Comparison of ENCODE assay signal across 8 cellular contexts in genomic region chr4:129264008-129264657, GRCh38.
A peak's percentile ranks its signal among the peaks of the same experiment; 100 is the strongest.
DNase-seq lines count a peak whose midpoint lies in the region; ATAC-seq and TF ChIP-seq lines count a peak whose summit lies in the region.
"Had no signal": no experiment of that assay in that cellular context is flagged by ENCODE, and none has a peak within 500 bp of the region (broad histone marks: within the 10 kb centered on the region; RNA-seq: fewer than 3 reads in every experiment).

No MANE protein-coding gene starts in this region.

- H3K27ac ChIP-seq in foreskin keratinocyte: no peak overlapping the region
- H3K27ac ChIP-seq: psoas muscle had no signal

- H3K27me3 ChIP-seq in foreskin keratinocyte: peaks cover 6% of the 10 kb centered on the region

- no peaks in the 10 kb centered on the region for H3K4me1 ChIP-seq in foreskin keratinocyte
- H3K4me1 ChIP-seq: psoas muscle had no signal

- ATAC-seq in GM19035 (IDR thresholded peaks at IDR 0.05; ENCODE audit: unreplicated experiment) (peak; percentile 98), HG02642 (IDR thresholded peaks at IDR 0.05; ENCODE audit: poor library complexity, unreplicated experiment) (peak; percentile 96), HG03565 (IDR thresholded peaks at IDR 0.05; ENCODE audit: unreplicated experiment) (peak; percentile 98), sciatic nerve (peak; percentile 44), foreskin keratinocyte (no peak)
- ATAC-seq: psoas muscle had no signal

- intact Hi-C loops in sciatic nerve (cut with DNase I): no loop called here

- no peak for TF ChIP-seq CTCF in foreskin keratinocyte (conservative IDR thresholded peaks at IDR 0.05)

- DNase-seq in sciatic nerve (ENCODE audit: low spot score) (no peak), D341Med (ENCODE audit: low spot score) (no peak), foreskin keratinocyte (no peak), dedifferentiated amniotic fluid mesenchymal stem cell (ENCODE audit: extremely low spot score) (no peak)
- DNase-seq: psoas muscle had no signal
